Comparison of ENCODE assay signal across 8 cellular contexts in genomic region chr20:13119583-13119982, GRCh38.
DNase-seq lines count a peak whose midpoint lies in the region; TF ChIP-seq lines count a peak whose summit lies in the region.

No MANE protein-coding gene starts in this region.

- H3K36me3 Mint-ChIP-seq in brain: no peaks in the 10 kb centered on the region

- TF ChIP-seq CTCF in brain (conservative IDR thresholded peaks at IDR 0.05): peak; percentile 80 to 87

- no peaks in the 10 kb centered on the region for H3K36me3 ChIP-seq in HAP-1 (replicated peaks)

- no peaks in the 10 kb centered on the region for H3K27me3 ChIP-seq in HAP-1 (ENCODE audit: low read depth)

- no peaks in the 10 kb centered on the region for H3K9me3 ChIP-seq in HAP-1

- DNase-seq in NCI-H1436 (lab: John Stamatoyannopoulos, UW): peak; percentile 69
- DNase-seq in NCI-H1436 treated with DMSO at 0.1 percent for 48 hours (lab: John Stamatoyannopoulos, UW): no peak
- DNase-seq in HAP-1 (ENCODE audit: low spot score in 2 of 2): peak; percentile 55 to 65
- peak; percentile 76 for DNase-seq in NAMALWA (ENCODE audit: low spot score)
- peak; percentile 1 for DNase-seq in SKM-1 treated with dmso at 0.1 percent for 144 hours (lab: John Stamatoyannopoulos, UW; ENCODE audit: unreplicated experiment)
- peak; percentile 61 for DNase-seq in iris pigment epithelial cell (ENCODE audit: low read depth)
- DNase-seq in stimulated activated CD4-positive, alpha-beta T cell treated with anti-CD3 and anti-CD28 coated beads, Interleukin-2, amount 100 ng/mL, for 24 hours: peak; percentile 5 to 20

- peak overlapping the region in 1 of 5 experiments; percentile 18 for H3K27ac Mint-ChIP-seq in brain

- no peaks in the 10 kb centered on the region for H3K4me1 ChIP-seq in HAP-1

- H3K9me3 Mint-ChIP-seq in brain: no peaks in the 10 kb centered on the region

- H3K4me3 ChIP-seq in HAP-1: no peak overlapping the region

- peak overlapping the region in 1 of 5 experiments; percentile 0 for H3K4me3 Mint-ChIP-seq in brain

- H3K27me3 Mint-ChIP-seq in brain: peaks cover 14% of the 10 kb centered on the region

- H3K4me1 Mint-ChIP-seq in brain: no peaks in the 10 kb centered on the region

- in situ Hi-C loops in HAP-1 (cut with MboI; ENCODE audit: low sequenced_read_pairs): loop anchor here (10.0 kb wide), 1 partner anchor 425 kb away; no protein-coding TSS in a partner anchor
